In the genomic region with DNA sequence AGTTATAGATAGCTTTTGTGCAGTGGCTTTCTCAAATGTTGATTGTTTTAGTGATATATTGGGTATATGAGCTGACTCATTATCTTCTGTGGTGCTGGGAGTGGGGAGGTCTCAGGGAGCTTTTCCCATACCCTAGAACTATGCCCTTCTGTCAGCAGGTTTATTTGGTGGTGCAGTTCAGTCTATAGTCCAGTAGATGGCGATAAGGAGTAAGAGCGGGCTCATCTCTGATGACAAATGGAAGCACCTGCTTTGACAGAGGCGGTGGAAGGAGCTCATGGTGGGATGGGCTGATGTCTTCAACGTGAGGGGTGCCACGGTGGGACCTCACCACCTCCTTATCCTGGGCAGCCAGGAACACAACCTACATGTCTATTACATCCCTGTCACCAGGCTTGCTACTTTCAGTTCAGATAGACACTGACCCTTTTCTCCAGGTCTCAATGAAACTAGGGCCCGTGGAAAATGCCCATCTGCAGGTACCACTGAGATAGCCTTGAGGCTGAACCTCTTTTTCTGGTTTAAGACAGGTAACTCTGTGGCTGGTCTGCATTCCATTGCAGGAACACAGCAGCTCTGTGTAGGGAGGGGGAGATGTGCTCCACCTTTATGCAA, we compare ENCODE assay signal across 1 cellular context.
TF ChIP-seq lines count a peak whose summit lies in the region.

No MANE protein-coding gene starts in this region.

TF ChIP-seq in HCT116, 20 proteins besides CTCF, POLR2A, EP300 and RAD21 (continued from another document):
- TF ChIP-seq, protein P1, sequence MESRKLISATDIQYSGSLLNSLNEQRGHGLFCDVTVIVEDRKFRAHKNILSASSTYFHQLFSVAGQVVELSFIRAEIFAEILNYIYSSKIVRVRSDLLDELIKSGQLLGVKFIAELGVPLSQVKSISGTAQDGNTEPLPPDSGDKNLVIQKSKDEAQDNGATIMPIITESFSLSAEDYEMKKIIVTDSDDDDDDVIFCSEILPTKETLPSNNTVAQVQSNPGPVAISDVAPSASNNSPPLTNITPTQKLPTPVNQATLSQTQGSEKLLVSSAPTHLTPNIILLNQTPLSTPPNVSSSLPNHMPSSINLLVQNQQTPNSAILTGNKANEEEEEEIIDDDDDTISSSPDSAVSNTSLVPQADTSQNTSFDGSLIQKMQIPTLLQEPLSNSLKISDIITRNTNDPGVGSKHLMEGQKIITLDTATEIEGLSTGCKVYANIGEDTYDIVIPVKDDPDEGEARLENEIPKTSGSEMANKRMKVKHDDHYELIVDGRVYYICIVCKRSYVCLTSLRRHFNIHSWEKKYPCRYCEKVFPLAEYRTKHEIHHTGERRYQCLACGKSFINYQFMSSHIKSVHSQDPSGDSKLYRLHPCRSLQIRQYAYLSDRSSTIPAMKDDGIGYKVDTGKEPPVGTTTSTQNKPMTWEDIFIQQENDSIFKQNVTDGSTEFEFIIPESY (IDR thresholded peaks at IDR 0.05; ENCODE audit: extremely low read depth, insufficient replicate concordance, low read length): no peak
- TF ChIP-seq CEBPB (IDR thresholded peaks at IDR 0.05; ENCODE audit: low read depth) (no peak), SIN3A (IDR thresholded peaks at IDR 0.05; ENCODE audit: low read depth) (no peak), YY1 (IDR thresholded peaks at IDR 0.05; ENCODE audit: extremely low read depth, insufficient replicate concordance, low read depth, low read length) (no peak), CBX3 (IDR thresholded peaks at IDR 0.05; ENCODE audit: low read depth) (no peak)
- TF ChIP-seq, protein P2, sequence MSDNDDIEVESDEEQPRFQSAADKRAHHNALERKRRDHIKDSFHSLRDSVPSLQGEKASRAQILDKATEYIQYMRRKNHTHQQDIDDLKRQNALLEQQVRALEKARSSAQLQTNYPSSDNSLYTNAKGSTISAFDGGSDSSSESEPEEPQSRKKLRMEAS (IDR thresholded peaks at IDR 0.05): no peak
